ENCODE assay signal across 1 cellular context in genomic region chr5:33933723-33934544, GRCh38.
A peak's percentile ranks its signal among the peaks of the same experiment; 100 is the strongest.
TF ChIP-seq lines count a peak whose summit lies in the region.

No MANE protein-coding gene starts in this region.

TF ChIP-seq in GM12878, 131 proteins besides CTCF, POLR2A, EP300 and RAD21 (continued from another document and continues in another):
- TF ChIP-seq GATAD2B (conservative IDR thresholded peaks at IDR 0.05; ENCODE audit: low read depth) (peak; percentile 78), SREBF2 (IDR thresholded peaks at IDR 0.05; ENCODE audit: low read length) (no peak), ZNF592 (IDR thresholded peaks at IDR 0.05) (no peak), FOXM1 (IDR thresholded peaks at IDR 0.05; ENCODE audit: low read depth, low read length) (peak; percentile 87), BACH1 (IDR thresholded peaks at IDR 0.05; ENCODE audit: borderline replicate concordance) (peak; percentile 60; the same call in 1 of the 2 replicates), SRF (IDR thresholded peaks at IDR 0.05; ENCODE audit: low read depth in 2 of 2, low read length in 2 of 2) (0 out of 4 replicates have a peak, but pooled peaks of 1 of the 2 experiments have one; percentile 55), CREB1 (IDR thresholded peaks at IDR 0.05; ENCODE audit: low read depth) (0 out of 2 replicates have a peak, but pooled peaks have one; percentile 42), BMI1 (IDR thresholded peaks at IDR 0.05; ENCODE audit: borderline replicate concordance) (peak; percentile 68; the same call in 1 of the 2 replicates), TAF1 (IDR thresholded peaks at IDR 0.05; ENCODE audit: borderline replicate concordance, low read depth, low read length) (peak; percentile 51; the same call in 1 of the 2 replicates), WRNIP1 (IDR thresholded peaks at IDR 0.05; ENCODE audit: borderline replicate concordance, low read depth, low read length) (0 out of 2 replicates have a peak, but pooled peaks have one; percentile 56), FOS (IDR thresholded peaks at IDR 0.05; ENCODE audit: borderline replicate concordance, extremely low read depth, insufficient read length) (no peak), MEF2A (IDR thresholded peaks at IDR 0.05; ENCODE audit: insufficient read depth, low read depth, low read length) (peak; percentile 83; the same call in 1 of the 2 replicates), STAT1 (conservative IDR thresholded peaks at IDR 0.05) (no peak), GABPA (IDR thresholded peaks at IDR 0.05; ENCODE audit: low read depth) (peak; percentile 46; the same call in 1 of the 2 replicates), RELA (IDR thresholded peaks at IDR 0.05; ENCODE audit: borderline replicate concordance, partially characterized antibody) (no peak), JUNB (IDR thresholded peaks at IDR 0.05) (peak; percentile 96), CHD4 (IDR thresholded peaks at IDR 0.05) (no peak), ZBED1 (IDR thresholded peaks at IDR 0.05; ENCODE audit: borderline replicate concordance) (peak; percentile 66), KDM1A (IDR thresholded peaks at IDR 0.05; ENCODE audit: borderline replicate concordance) (no peak), IRF4 (IDR thresholded peaks at IDR 0.05; ENCODE audit: low read depth, low read length) (peak; percentile 98), CHD2 (IDR thresholded peaks at IDR 0.05; ENCODE audit: borderline replicate concordance, low read depth, low read length) (peak; percentile 58; the same call in 1 of the 2 replicates), DPF2 (IDR thresholded peaks at IDR 0.05) (peak; percentile 97), NBN (IDR thresholded peaks at IDR 0.05) (peak; percentile 52), MTA3 (IDR thresholded peaks at IDR 0.05; ENCODE audit: borderline replicate concordance, low read length) (peak; percentile 81; the same call in 1 of the 2 replicates), JUND (IDR thresholded peaks at IDR 0.05; ENCODE audit: low read depth, low read length) (peak; percentile 71; the same call in 1 of the 2 replicates), CUX1 (IDR thresholded peaks at IDR 0.05; ENCODE audit: insufficient replicate concordance, low read depth, low read length) (peak; percentile 18), RUNX3 (IDR thresholded peaks at IDR 0.05; ENCODE audit: low read length) (peak; percentile 95), SP1 (IDR thresholded peaks at IDR 0.05; ENCODE audit: low read depth, low read length) (peak; percentile 45), STAT3 (IDR thresholded peaks at IDR 0.05; ENCODE audit: low read depth, low read length) (0 out of 2 replicates have a peak, but pooled peaks have one; percentile 67), MLLT1 (IDR thresholded peaks at IDR 0.05) (peak; percentile 56; the same call in 1 of the 2 replicates), ZNF217 (IDR thresholded peaks at IDR 0.05) (peak; percentile 70), IRF3 (IDR thresholded peaks at IDR 0.05) (no peak), ZNF24 (IDR thresholded peaks at IDR 0.05) (peak; percentile 73), ETV6 (conservative IDR thresholded peaks at IDR 0.05 in 1 of 2, IDR thresholded peaks at IDR 0.05 in 1 of 2; ENCODE audit: borderline replicate concordance in 1 of 2, low read depth in 1 of 2) (peak in 1 of 2 experiments; percentile 65; a peak in 1 of 4 replicates), HDGF (IDR thresholded peaks at IDR 0.05) (no peak), ATF2 (IDR thresholded peaks at IDR 0.05; ENCODE audit: low read length) (peak; percentile 89), BHLHE40 (IDR thresholded peaks at IDR 0.05; ENCODE audit: borderline replicate concordance in 1 of 2, low read depth in 2 of 2, low read length in 1 of 2) (peak; percentile 57 to 64; a peak in 2 of 4 replicates), TCF12 (IDR thresholded peaks at IDR 0.05; ENCODE audit: low read depth, low read length) (peak; percentile 85), SKIL (IDR thresholded peaks at IDR 0.05; ENCODE audit: low read depth, poor library complexity, severe bottlenecking) (peak; percentile 57), CBX3 (IDR thresholded peaks at IDR 0.05; ENCODE audit: borderline replicate concordance, low read depth) (no peak), KAT2A (conservative IDR thresholded peaks at IDR 0.05; ENCODE audit: control insufficient read depth, low read depth, low read length) (no peak), EGR1 (IDR thresholded peaks at IDR 0.05; ENCODE audit: borderline replicate concordance in 1 of 2, low read depth in 2 of 2, low read length in 2 of 2) (no peak), PML (IDR thresholded peaks at IDR 0.05; ENCODE audit: low read length) (peak; percentile 48), LARP7 (IDR thresholded peaks at IDR 0.05) (no peak), HDAC2 (IDR thresholded peaks at IDR 0.05) (no peak), CEBPB (IDR thresholded peaks at IDR 0.05; ENCODE audit: borderline replicate concordance in 1 of 2, low read depth in 2 of 2, low read length in 2 of 2) (peak in 1 of 2 experiments; percentile 82; a peak in 1 of 4 replicates), IKZF2 (IDR thresholded peaks at IDR 0.05) (peak; percentile 93 to 94), MEF2B (IDR thresholded peaks at IDR 0.05; ENCODE audit: partially characterized antibody, poor library complexity, severe bottlenecking) (peak; percentile 79), TCF3 (IDR thresholded peaks at IDR 0.05; ENCODE audit: borderline replicate concordance, insufficient read depth, low read depth, low read length) (0 out of 2 replicates have a peak, but pooled peaks have one; percentile 39), ATF7 (IDR thresholded peaks at IDR 0.05; ENCODE audit: low read depth) (peak; percentile 47; the same call in 1 of the 2 replicates), RAD51 (IDR thresholded peaks at IDR 0.05) (peak; percentile 39; the same call in 1 of the 2 replicates), MTA2 (IDR thresholded peaks at IDR 0.05; ENCODE audit: low read depth) (peak; percentile 91), RFX5 (IDR thresholded peaks at IDR 0.05; ENCODE audit: low read depth, low read length) (no peak), YY1 (IDR thresholded peaks at IDR 0.05; ENCODE audit: low read depth, low read length) (peak; percentile 50; the same call in 1 of the 2 replicates), BCL11A (IDR thresholded peaks at IDR 0.05; ENCODE audit: low read depth, low read length) (peak; percentile 93), NR2F1 (conservative IDR thresholded peaks at IDR 0.05) (no peak)
